2 cellular contexts compared by ENCODE assay signal in genomic region chr18:80040515-80040914, GRCh38.
TF ChIP-seq lines count a peak whose summit lies in the region.

No MANE protein-coding gene starts in this region.

TF ChIP-seq in HepG2, 621 proteins besides CTCF, POLR2A, EP300 and RAD21:
- no peak for TF ChIP-seq ATF5 (CRISPR knock-in tag; IDR thresholded peaks at IDR 0.05; ENCODE audit: low read depth)
- peak; percentile 71 to 90 for TF ChIP-seq MAFK (conservative IDR thresholded peaks at IDR 0.05 in 1 of 2, IDR thresholded peaks at IDR 0.05 in 1 of 2; ENCODE audit: low read length in 2 of 2)
- no peak for TF ChIP-seq ZNF432 (CRISPR knock-in tag; IDR thresholded peaks at IDR 0.05; ENCODE audit: borderline replicate concordance)
- no peak for TF ChIP-seq ZNF350 (CRISPR knock-in tag; IDR thresholded peaks at IDR 0.05; ENCODE audit: borderline replicate concordance, low read depth)
- no peak for TF ChIP-seq KLF15 (CRISPR knock-in tag; IDR thresholded peaks at IDR 0.05; ENCODE audit: borderline replicate concordance)
- TF ChIP-seq DMTF1 (CRISPR knock-in tag; IDR thresholded peaks at IDR 0.05): no peak
- TF ChIP-seq MAFF (IDR thresholded peaks at IDR 0.05; ENCODE audit: low read depth, low read length): peak; percentile 82

TF ChIP-seq in K562, 482 proteins besides CTCF, POLR2A, EP300 and RAD21:
- no peak for TF ChIP-seq ZNF140 (CRISPR knock-in tag; IDR thresholded peaks at IDR 0.05)
- TF ChIP-seq MAFK (IDR thresholded peaks at IDR 0.05; ENCODE audit: low read length): peak; percentile 47; the same call in 1 of the 2 replicates
- TF ChIP-seq HNRNPK (IDR thresholded peaks at IDR 0.05; ENCODE audit: low read depth, low read length, poor library complexity, severe bottlenecking): no peak
- no peak for TF ChIP-seq NFIC (IDR thresholded peaks at IDR 0.05)
- TF ChIP-seq C11orf30 (IDR thresholded peaks at IDR 0.05; ENCODE audit: low read depth): peak; percentile 26; the same call in 1 of the 2 replicates
- TF ChIP-seq ZNF583 (CRISPR knock-in tag; IDR thresholded peaks at IDR 0.05): no peak
- no peak for TF ChIP-seq CREB5 (CRISPR knock-in tag; IDR thresholded peaks at IDR 0.05)
- TF ChIP-seq MAFF (IDR thresholded peaks at IDR 0.05; ENCODE audit: low read length): peak; percentile 48
- TF ChIP-seq ZNF316 (IDR thresholded peaks at IDR 0.05): peak; percentile 59
- TF ChIP-seq MAFG (tag; conservative IDR thresholded peaks at IDR 0.05): 0 out of 2 replicates have a peak, but pooled peaks have one; percentile 21
TF ChIP-seq in K562: peak in this region for 5.
